In genomic region chr11:64742087-64742939, GRCh38 we compare ENCODE assay signal across 9 cellular contexts. TPM values are rescaled to one million over a fixed set of nuclear protein-coding genes. Genes with fewer than 3 reads are reported as not detected.
DNase-seq lines count a peak whose midpoint lies in the region; ATAC-seq and TF ChIP-seq lines count a peak whose summit lies in the region.
"Had no signal": no experiment of that assay in that cellular context is flagged by ENCODE, and none has a peak within 500 bp of the region (broad histone marks: within the 10 kb centered on the region; RNA-seq: fewer than 3 reads in every experiment).

No MANE protein-coding gene starts in this region.

- CTCF ChIA-PET in activated CD4-positive, alpha-beta memory T cell treated with anti-CD3 and anti-CD28 coated beads for 36 hours (lab: Charles Lee) = interaction anchor here (0.6 to 7.2 kb wide), 16 partner anchors 8 to 424 kb away, joined by 3 to 45 read pairs (median 5); partner anchors contain the start of genes PRDX5 and PYGM

- peaks cover 1% of the 10 kb centered on the region for H3K36me3 Mint-ChIP-seq in activated CD4-positive, alpha-beta memory T cell treated with anti-CD3 and anti-CD28 coated beads for 36 hours

- peaks cover 8% of the 10 kb centered on the region for H3K27me3 Mint-ChIP-seq in activated CD4-positive, alpha-beta memory T cell treated with anti-CD3 and anti-CD28 coated beads for 36 hours

- H3K4me1 Mint-ChIP-seq in activated CD4-positive, alpha-beta memory T cell treated with anti-CD3 and anti-CD28 coated beads for 36 hours (ENCODE audit: low read depth) = peaks cover 25% of the 10 kb centered on the region

- intact Hi-C loops in activated CD4-positive, alpha-beta memory T cell treated with anti-CD3 and anti-CD28 coated beads for 36 hours (cut with micrococcal nuclease) = loop anchor here (1.0 to 10.0 kb wide), 3 partner anchors 20 to 372 kb away; partner anchors contain the start of genes NRXN2, TM7SF2 and ZNHIT2

- no peaks in the 10 kb centered on the region for H3K9me3 Mint-ChIP-seq in activated CD4-positive, alpha-beta memory T cell treated with anti-CD3 and anti-CD28 coated beads for 36 hours

- peak; percentile 19 for ATAC-seq in GM18867 (IDR thresholded peaks at IDR 0.05; ENCODE audit: unreplicated experiment)

- TF ChIP-seq CTCF in right atrium auricular region (IDR thresholded peaks at IDR 0.05) (no peak), WERI-Rb-1 (IDR thresholded peaks at IDR 0.05; ENCODE audit: low read depth, low read length) (no peak)

- H3K27ac ChIP-seq in right atrium auricular region (peak overlapping the region; percentile 93 to 94), WERI-Rb-1 (no peak overlapping the region)

- H3K27ac Mint-ChIP-seq in activated CD4-positive, alpha-beta memory T cell treated with anti-CD3 and anti-CD28 coated beads for 36 hours = no peak overlapping the region

- H3K27me3 ChIP-seq in right atrium auricular region = no peaks in the 10 kb centered on the region
- H3K27me3 ChIP-seq in WERI-Rb-1 (ENCODE audit: insufficient read depth, low read depth, severe bottlenecking) = peaks cover 21% of the 10 kb centered on the region

- no peaks in the 10 kb centered on the region for H3K9me3 ChIP-seq in right atrium auricular region
- no peaks in the 10 kb centered on the region for H3K9me3 ChIP-seq in WERI-Rb-1 (ENCODE audit: severe bottlenecking)

- peak overlapping the region; percentile 70 for H3K4me3 Mint-ChIP-seq in activated CD4-positive, alpha-beta memory T cell treated with anti-CD3 and anti-CD28 coated beads for 36 hours

- H3K4me3 ChIP-seq in right atrium auricular region (peak overlapping the region; percentile 54 to 69), skeletal muscle cell (ENCODE audit: low read depth, low read length) (peak overlapping the region; percentile 37), WERI-Rb-1 (ENCODE audit: low read depth, low read length) (no peak overlapping the region)

- POLR2A ChIA-PET in activated CD4-positive, alpha-beta memory T cell treated with anti-CD3 and anti-CD28 coated beads for 36 hours (lab: Charles Lee) = no interaction called here

- H3K4me1 ChIP-seq in right atrium auricular region = peaks cover 0 to 45% of the 10 kb centered on the region in 2 donors

- DNase-seq in AG08396 (ENCODE audit: low spot score) (peak; percentile 53), right atrium auricular region (ENCODE audit: low spot score) (no peak), skeletal muscle cell (ENCODE audit: low read depth) (no peak), globus pallidus (ENCODE audit: low spot score) (no peak), WERI-Rb-1 (no peak), NCI-H2196 (lab: John Stamatoyannopoulos, UW; ENCODE audit: unreplicated experiment) (no peak)
- peak; percentile 49 for DNase-seq in activated CD4-positive, alpha-beta memory T cell treated with anti-CD3 and anti-CD28 coated beads for 36 hours

- H3K36me3 ChIP-seq in right atrium auricular region = no peaks in the 10 kb centered on the region
- no peaks in the 10 kb centered on the region for H3K36me3 ChIP-seq in WERI-Rb-1

RNA-seq across cellular contexts. Expression of gene RASGRP2, which starts 1.6 kb away (rescaled TPM):
- 1 to 10 TPM; 7.5 to 8.2 TPM for total RNA-seq in activated CD4-positive, alpha-beta memory T cell treated with anti-CD3 and anti-CD28 coated beads for 36 hours
- 10 to 100 TPM; 28.1 to 30.4 TPM for total RNA-seq in right atrium auricular region

RNA-seq across cellular contexts. Expression of gene PYGM, which starts 17.5 kb away (rescaled TPM):
- 1 to 10 TPM in 1 of 2 experiments, under 1 TPM in 1; 0.94 to 1.6 TPM for total RNA-seq in activated CD4-positive, alpha-beta memory T cell treated with anti-CD3 and anti-CD28 coated beads for 36 hours
- total RNA-seq in right atrium auricular region = 10 to 100 TPM; 17.8 to 84.7 TPM

RNA-seq across cellular contexts. Expression of gene NRXN2, which starts 19.3 kb away (rescaled TPM):
- total RNA-seq in activated CD4-positive, alpha-beta memory T cell treated with anti-CD3 and anti-CD28 coated beads for 36 hours = under 1 TPM; 0.31 to 0.41 TPM
- 1 to 10 TPM in 1 of 2 donors, under 1 TPM in 1; 0.85 to 1.4 TPM for total RNA-seq in right atrium auricular region
- total RNA-seq: pulmonary artery endothelial cell had no signal

RNA-seq across cellular contexts. Expression of gene SF1, which starts 36.0 kb away (rescaled TPM):
- total RNA-seq in activated CD4-positive, alpha-beta memory T cell treated with anti-CD3 and anti-CD28 coated beads for 36 hours = 100 to 1,000 TPM; 323 to 328 TPM
- total RNA-seq in right atrium auricular region = 100 to 1,000 TPM; 196 to 213 TPM

Comparison
In these comparisons a context has a peak if more than half of its experiments do, and no peak if none do; other contexts are left out.
1. DNase-seq: peak in AG08396 (single experiment) and activated CD4-positive, alpha-beta memory T cell treated with anti-CD3 and anti-CD28 coated beads for 36 hours (single experiment); none in right atrium auricular region (single experiment), skeletal muscle cell (single experiment), globus pallidus (single experiment), WERI-Rb-1 (single experiment) and NCI-H2196 (single experiment).
2. RNA of gene PYGM, which starts 17.5 kb away (total RNA-seq): 17.8 to 84.7 TPM in right atrium auricular region; 0.94 to 1.6 TPM in activated CD4-positive, alpha-beta memory T cell treated with anti-CD3 and anti-CD28 coated beads for 36 hours; every median in the first group is over 4 times any median in the second.